Comparison of ENCODE assay signal across 7 cellular contexts in the genomic region with DNA sequence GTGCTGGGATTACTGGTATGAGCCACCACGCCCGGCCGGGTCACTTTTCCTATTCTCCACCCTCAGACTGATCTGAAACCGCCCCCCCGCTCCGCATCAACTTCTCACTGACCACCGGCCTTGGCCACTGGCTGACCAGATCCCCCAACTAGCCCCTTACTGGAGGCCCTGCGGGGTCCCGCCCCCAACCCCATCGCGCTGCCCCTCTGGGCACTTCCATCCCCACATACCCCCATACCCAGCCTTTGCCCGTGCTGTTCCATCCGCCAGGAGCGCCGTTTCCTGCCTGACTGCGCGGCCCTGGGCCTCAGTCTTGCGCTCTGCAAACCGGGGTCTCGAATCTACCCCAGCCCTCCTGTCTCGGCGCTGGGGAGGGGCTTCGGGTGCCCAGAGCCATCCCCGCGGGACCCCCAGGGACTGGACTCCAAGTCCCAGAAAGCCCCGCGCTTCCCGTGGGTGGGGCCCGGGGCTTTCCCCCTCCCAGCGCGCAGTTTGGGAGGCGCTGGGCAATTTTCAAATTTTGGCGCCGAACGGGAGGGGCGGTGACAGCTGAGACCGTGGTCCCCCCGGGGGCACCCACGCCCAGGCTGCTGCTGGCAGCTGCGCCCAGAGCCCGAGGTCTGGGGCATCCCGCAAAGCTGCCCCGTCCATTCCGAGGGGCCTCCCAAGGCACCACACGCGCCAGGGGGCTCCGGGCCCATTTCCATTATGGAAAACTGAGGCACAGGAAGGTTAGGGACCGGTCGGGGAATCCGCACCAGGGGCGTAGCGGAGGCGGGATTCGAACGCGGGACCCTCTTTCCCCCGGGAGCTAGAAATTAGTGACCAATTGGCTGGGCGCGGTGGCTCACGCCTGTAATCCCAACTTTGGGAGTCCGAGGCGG. TPM values are rescaled to one million over a fixed set of nuclear protein-coding genes. Genes with fewer than 3 reads are reported as not detected.
A peak's percentile ranks its signal among the peaks of the same experiment; 100 is the strongest.
DNase-seq lines count a peak whose midpoint lies in the region; ATAC-seq, FAIRE-seq and TF ChIP-seq lines count a peak whose summit lies in the region.

No MANE protein-coding gene starts in this region.

- peak overlapping the region; percentile 54 for H4K91ac ChIP-seq in H1 (replicated peaks; ENCODE audit: insufficient read length, low read length)

- H3K27me3 ChIP-seq in H1 (replicated peaks in 1 of 4; ENCODE audit: control insufficient read depth in 3 of 4, extremely low read depth in 1 of 4, insufficient read depth in 3 of 4, low read length in 3 of 4) (no peaks in the 10 kb centered on the region), mononuclear cell (ENCODE audit: insufficient read depth, low read length) (no peaks in the 10 kb centered on the region)

- no peaks in the 10 kb centered on the region for H3K36me3 ChIP-seq in H1 (ENCODE audit: control insufficient read depth in 2 of 4, insufficient read depth in 4 of 4, low read length in 3 of 4)

- POLR2A ChIA-PET in H1 (lab: Charles Lee; ENCODE audit: partially characterized antibody): interaction anchor here (0.8 to 6.7 kb wide), 10 partner anchors 10 to 161 kb away, joined by 3 to 98 read pairs (median 4); a partner anchor contains a TSS

- DNase-seq in Jurkat, Clone E6-1 (ENCODE audit: low read depth, low spot score): no peak
- DNase-seq in activated CD4-positive, alpha-beta T cell treated with anti-CD3 and anti-CD28 coated beads, Interleukin-2, amount 50 U/mL, for 24 hours (ENCODE audit: low read depth in 1 of 2, low spot score in 1 of 2): peak; percentile 29 to 45
- DNase-seq in H1 (ENCODE audit: low read depth in 1 of 2, low spot score in 2 of 2) (peak in 1 of 2 experiments; percentile 82), SHP77 treated with DMSO at 0.1 percent for 48 hours (lab: John Stamatoyannopoulos, UW) (no peak)
- DNase-seq in stimulated activated naive CD8-positive, alpha-beta T cell treated with anti-CD3 and anti-CD28 coated beads, Interleukin-15, amount 100 ng/mL, for 72 hours: peak; percentile 73 to 82

- TF ChIP-seq CTCF in GM12872 (IDR thresholded peaks at IDR 0.05; ENCODE audit: insufficient read depth, low read depth, low read length) (peak; percentile 24; the same call in 1 of the 3 replicates), H1 (IDR thresholded peaks at IDR 0.05; ENCODE audit: control extremely low read depth in 1 of 3, insufficient read depth in 1 of 3, low read depth in 1 of 3, low read length in 3 of 3) (peak in 1 of 3 experiments; percentile 10; a peak in 1 of 4 replicates)

- H2BK20ac ChIP-seq in H1 (ENCODE audit: low read length): no peak overlapping the region

- H2AK5ac ChIP-seq in H1 (ENCODE audit: low read depth, low read length): no peak overlapping the region

- peaks cover 2% of the 10 kb centered on the region; the same call in 1 of the 2 replicates for H3K23me2 ChIP-seq in H1 (ENCODE audit: low read depth, low read length)

- no peaks in the 10 kb centered on the region for H3K9me3 Mint-ChIP-seq in stimulated activated naive CD8-positive, alpha-beta T cell treated with anti-CD3 and anti-CD28 coated beads, Interleukin-15, amount 100 ng/mL, for 72 hours

- peak overlapping the region; percentile 71 for H4K5ac ChIP-seq in H1 (ENCODE audit: insufficient read length, low read depth, low read length)

- no peak for TF ChIP-seq RAD21 in H1 (IDR thresholded peaks at IDR 0.05 in 1 of 2, conservative IDR thresholded peaks at IDR 0.05 in 1 of 2; ENCODE audit: low read depth in 2 of 2, low read length in 2 of 2)

- WGBS in H1 (ENCODE audit: extremely low coverage in 1 of 2, insufficient coverage in 1 of 2, insufficient read length in 1 of 2, insufficient replicate concordance in 2 of 2, low coverage in 1 of 2, low lambda C conversion rate in 2 of 2, missing lambda C conversion rate in 1 of 2), 2 experiments: 8% methylated on average over 54 of the region's 62 CpGs; no CpG with 5 or more reads in 1 of the 2 experiments

- peak overlapping the region; percentile 62 for H3K18ac ChIP-seq in H1 (ENCODE audit: extremely low read depth, low read length)

- H3K4me3 ChIP-seq in Jurkat, Clone E6-1 (ENCODE audit: low read length): peak overlapping the region; percentile 49
- peak overlapping the region; percentile 37 to 65 (median 60) for H3K4me3 ChIP-seq in H1 (ENCODE audit: extremely low read depth in 1 of 4, insufficient read depth in 2 of 4, low read depth in 3 of 4, low read length in 4 of 4)
- peak overlapping the region; percentile 50 for H3K4me3 ChIP-seq in mononuclear cell (ENCODE audit: low read length)

- H2AFZ ChIP-seq in H1 (ENCODE audit: low read length): no peak overlapping the region

- H3K9me3 ChIP-seq in H1 (ENCODE audit: insufficient read depth in 2 of 2, low read depth in 1 of 2, low read length in 1 of 2): no peaks in the 10 kb centered on the region
- no peaks in the 10 kb centered on the region for H3K9me3 ChIP-seq in mononuclear cell (ENCODE audit: low read depth, low read length)

- no peak overlapping the region for H3K9ac ChIP-seq in H1 (replicated peaks in 1 of 4; ENCODE audit: extremely low read depth in 1 of 4, low read depth in 3 of 4, low read length in 3 of 4)

- TF ChIP-seq POLR2A in H1 (IDR thresholded peaks at IDR 0.05; ENCODE audit: control extremely low read depth in 1 of 2, low read depth in 2 of 2, low read length in 2 of 2): no peak

- H3K27ac Mint-ChIP-seq in stimulated activated naive CD8-positive, alpha-beta T cell treated with anti-CD3 and anti-CD28 coated beads, Interleukin-15, amount 100 ng/mL, for 72 hours: peak overlapping the region; percentile 93 to 96

- H4K8ac ChIP-seq in H1 (ENCODE audit: extremely low read depth, insufficient read depth, low read length): peak overlapping the region; percentile 45; the same call in 1 of the 2 replicates

- H3K4ac ChIP-seq in H1 (replicated peaks; ENCODE audit: insufficient read length, low read depth, low read length): no peak overlapping the region

- no peak overlapping the region for H3K14ac ChIP-seq in H1 (ENCODE audit: insufficient read length)

- peaks cover 32% of the 10 kb centered on the region for H3K4me1 Mint-ChIP-seq in stimulated activated naive CD8-positive, alpha-beta T cell treated with anti-CD3 and anti-CD28 coated beads, Interleukin-15, amount 100 ng/mL, for 72 hours

- H3K79me2 ChIP-seq in H1 (ENCODE audit: control insufficient read depth in 1 of 2, insufficient read depth in 2 of 2, low read length in 2 of 2): no peaks in the 10 kb centered on the region

- H3K27me3 Mint-ChIP-seq in stimulated activated naive CD8-positive, alpha-beta T cell treated with anti-CD3 and anti-CD28 coated beads, Interleukin-15, amount 100 ng/mL, for 72 hours: no peaks in the 10 kb centered on the region

- CTCF ChIA-PET in H1 (lab: Charles Lee; ENCODE audit: partially characterized antibody): interaction anchor here (1.2 to 12.9 kb wide), 5 partner anchors 12 to 268 kb away, joined by 3 to 133 read pairs (median 8); a partner anchor contains a TSS

- no peak overlapping the region for H2BK5ac ChIP-seq in H1 (ENCODE audit: low read depth, low read length)

- ATAC-seq in stimulated activated naive CD8-positive, alpha-beta T cell treated with anti-CD3 and anti-CD28 coated beads, Interleukin-15, amount 100 ng/mL, for 72 hours: peak; percentile 89

- no peak overlapping the region for H2BK15ac ChIP-seq in H1 (ENCODE audit: low read length)

- no peak overlapping the region for H2BK12ac ChIP-seq in H1 (ENCODE audit: low read depth, low read length)

- H4K20me1 ChIP-seq in H1 (replicated peaks in 1 of 2; ENCODE audit: control insufficient read depth in 1 of 2, insufficient read depth in 2 of 2, low read length in 2 of 2): no peaks in the 10 kb centered on the region

- no peak overlapping the region for H3K27ac ChIP-seq in H1 (ENCODE audit: low read depth, low read length)

- H3K4me3 Mint-ChIP-seq in stimulated activated naive CD8-positive, alpha-beta T cell treated with anti-CD3 and anti-CD28 coated beads, Interleukin-15, amount 100 ng/mL, for 72 hours: peak overlapping the region; percentile 90 to 91

- H3K79me1 ChIP-seq in H1 (ENCODE audit: low read depth, low read length): no peaks in the 10 kb centered on the region

- peak overlapping the region; percentile 16 for H3K56ac ChIP-seq in H1 (replicated peaks; ENCODE audit: insufficient read length, low read depth, low read length)

- peak overlapping the region; percentile 57 to 66 for H3K4me2 ChIP-seq in H1 (ENCODE audit: insufficient read depth in 1 of 2, low read depth in 2 of 2, low read length in 2 of 2)

- no peak for FAIRE-seq in H1 (lab: Jason Lieb, UNC)

- no peak for TF ChIP-seq EP300 in H1 (IDR thresholded peaks at IDR 0.05; ENCODE audit: borderline replicate concordance in 1 of 2, low read depth in 2 of 2, low read length in 2 of 2)

- H2BK120ac ChIP-seq in H1 (replicated peaks; ENCODE audit: low read depth, low read length): no peak overlapping the region

- no peak overlapping the region for H3K23ac ChIP-seq in H1 (ENCODE audit: insufficient read length)

- H3K4me1 ChIP-seq in H1 (replicated peaks in 1 of 4; ENCODE audit: control insufficient read depth in 3 of 4, insufficient read depth in 4 of 4, low read length in 3 of 4): peaks cover 0 to 4% (median 0%) of the 10 kb centered on the region in 4 experiments; a peak in 2 of 7 replicates
- peaks cover 22% of the 10 kb centered on the region for H3K4me1 ChIP-seq in mononuclear cell (ENCODE audit: insufficient read depth, low read length)

RNA-seq across cellular contexts. Expression of a gene that starts 5.2 kb away (rescaled TPM):
- polyA plus RNA-seq in Jurkat, Clone E6-1 (2012; ENCODE audit: insufficient read depth, insufficient read length): 58.6 TPM
- total RNA-seq in H1 (2021; fragmentation: NEBNext Ultra II Directional; extraction: Animal tissue kit (Norgen Biotek cat#: 25700)): 177 and 179 TPM in 2 replicates
- polyA plus RNA-seq in H1 (2011; rRNA removed): 287 and 360 TPM in 2 replicates
- polyA plus RNA-seq in H1 (2011; cell fraction: cytosol; rRNA removed): 196 TPM
- 187 TPM for polyA plus RNA-seq in H1 (2011; cell fraction: nucleus; rRNA removed)
- 154 to 165 TPM (median 162 TPM) in 4 replicates for polyA plus RNA-seq in H1 (2012, experiment 1 of 2)
- polyA plus RNA-seq in H1 (2012, experiment 2 of 2): 174 TPM
- polyA plus RNA-seq in H1 (2013, experiment 1 of 2): 97.9 TPM
- 98.3 TPM for polyA plus RNA-seq in H1 (2013, experiment 2 of 2)
- polyA minus RNA-seq in H1 (2011; rRNA and poly(A)+ RNA removed): 105 and 122 TPM in 2 replicates
- 69.9 TPM for polyA minus RNA-seq in H1 (2011; cell fraction: cytosol; rRNA and poly(A)+ RNA removed)
- polyA minus RNA-seq in H1 (2011; cell fraction: nucleus; rRNA and poly(A)+ RNA removed): 36.0 TPM
- total RNA-seq in mononuclear cell: 6.7 TPM

RNA-seq across cellular contexts. Expression of a gene that starts 13.9 kb away (rescaled TPM):
- 4.1 TPM for polyA plus RNA-seq in Jurkat, Clone E6-1 (2012; ENCODE audit: insufficient read depth, insufficient read length)
- total RNA-seq in H1 (2021; fragmentation: NEBNext Ultra II Directional; extraction: Animal tissue kit (Norgen Biotek cat#: 25700)): 11.0 and 11.4 TPM in 2 replicates
- polyA plus RNA-seq in H1 (2011; rRNA removed): 7.4 and 12.1 TPM in 2 replicates
- 12.6 TPM for polyA plus RNA-seq in H1 (2011; cell fraction: cytosol; rRNA removed)
- polyA plus RNA-seq in H1 (2011; cell fraction: nucleus; rRNA removed): 18.4 TPM
- 4.8 to 6.5 TPM (median 5.8 TPM) in 4 replicates for polyA plus RNA-seq in H1 (2012, experiment 1 of 2)
- 5.3 TPM for polyA plus RNA-seq in H1 (2012, experiment 2 of 2)
- 7.8 TPM for polyA plus RNA-seq in H1 (2013, experiment 1 of 2)
- 8.5 TPM for polyA plus RNA-seq in H1 (2013, experiment 2 of 2)
- 7.5 and 8.3 TPM in 2 replicates for polyA minus RNA-seq in H1 (2011; rRNA and poly(A)+ RNA removed)
- polyA minus RNA-seq in H1 (2011; cell fraction: cytosol; rRNA and poly(A)+ RNA removed): 13.9 TPM
- 47.7 TPM for polyA minus RNA-seq in H1 (2011; cell fraction: nucleus; rRNA and poly(A)+ RNA removed)
- 528 TPM for total RNA-seq in mononuclear cell

RNA-seq across cellular contexts. Expression of a gene that starts 34.6 kb away (rescaled TPM):
- polyA plus RNA-seq in Jurkat, Clone E6-1 (2012; ENCODE audit: insufficient read depth, insufficient read length): 140 TPM
- total RNA-seq in H1 (2021; fragmentation: NEBNext Ultra II Directional; extraction: Animal tissue kit (Norgen Biotek cat#: 25700)): 275 and 277 TPM in 2 replicates
- 270 and 410 TPM in 2 replicates for polyA plus RNA-seq in H1 (2011; rRNA removed)
- polyA plus RNA-seq in H1 (2011; cell fraction: cytosol; rRNA removed): 254 TPM
- polyA plus RNA-seq in H1 (2011; cell fraction: nucleus; rRNA removed): 186 TPM
- polyA plus RNA-seq in H1 (2012, experiment 1 of 2): 148 to 224 TPM (median 214 TPM) in 4 replicates
- polyA plus RNA-seq in H1 (2012, experiment 2 of 2): 148 TPM
- polyA plus RNA-seq in H1 (2013, experiment 1 of 2): 160 TPM
- polyA plus RNA-seq in H1 (2013, experiment 2 of 2): 179 TPM
- polyA minus RNA-seq in H1 (2011; rRNA and poly(A)+ RNA removed): 17.5 and 28.6 TPM in 2 replicates
- polyA minus RNA-seq in H1 (2011; cell fraction: cytosol; rRNA and poly(A)+ RNA removed): 87.3 TPM
- polyA minus RNA-seq in H1 (2011; cell fraction: nucleus; rRNA and poly(A)+ RNA removed): 60.6 TPM
- 5.8 TPM for total RNA-seq in mononuclear cell

Comparison
In these comparisons a context has a peak if more than half of its experiments do, and no peak if none do; other contexts are left out.
1. DNase-seq: peak in activated CD4-positive, alpha-beta T cell treated with anti-CD3 and anti-CD28 coated beads, Interleukin-2, amount 50 U/mL, for 24 hours (2 of 2) and stimulated activated naive CD8-positive, alpha-beta T cell treated with anti-CD3 and anti-CD28 coated beads, Interleukin-15, amount 100 ng/mL, for 72 hours (2 of 2); none in Jurkat, Clone E6-1 (single experiment) and SHP77 treated with DMSO at 0.1 percent for 48 hours (single experiment).
2. RNA of a gene that starts 5.2 kb away (total RNA-seq): 177 to 179 TPM in H1; 6.7 TPM in mononuclear cell (single experiment); every median in the first group is over 10 times any median in the second.
3. RNA of a gene that starts 13.9 kb away (total RNA-seq): 528 TPM in mononuclear cell (single experiment); 11.0 to 11.4 TPM in H1; every median in the first group is over 10 times any median in the second.
4. RNA of a gene that starts 34.6 kb away (total RNA-seq): 275 to 277 TPM in H1; 5.8 TPM in mononuclear cell (single experiment); every median in the first group is over 10 times any median in the second.
5. Peak in every context shown above with its lines, with median percentiles within 50 percentile points of each other: H3K4me3 ChIP-seq.